In genomic region chr6:100881707-100882040, GRCh38 we compare ENCODE assay signal across 8 cellular contexts. TPM values are rescaled to one million over a fixed set of nuclear protein-coding genes. Genes with fewer than 3 reads are reported as not detected.
DNase-seq lines count a peak whose midpoint lies in the region; ATAC-seq lines count a peak whose summit lies in the region.

No MANE protein-coding gene starts in this region.

- H3K4me1 ChIP-seq in HUES64 (ENCODE audit: insufficient read depth, low read length) (peaks cover 62% of the 10 kb centered on the region), adipocyte (ENCODE audit: control insufficient read depth, insufficient read depth, low read length) (peaks cover 27% of the 10 kb centered on the region), iPS-20b (ENCODE audit: insufficient read depth, low read length) (peaks cover 55% of the 10 kb centered on the region)

- H3K27ac ChIP-seq in HUES64 (ENCODE audit: low read depth, low read length) (peak overlapping the region; percentile 83; the same call in 1 of the 2 replicates), iPS-20b (ENCODE audit: low read length) (peak overlapping the region; percentile 21)

- H3K9me3 ChIP-seq in HUES64 (ENCODE audit: insufficient read depth, low read depth, low read length) (no peaks in the 10 kb centered on the region), adipocyte (ENCODE audit: control insufficient read depth, low read length) (no peaks in the 10 kb centered on the region), iPS-20b (ENCODE audit: insufficient read depth, low read depth, low read length) (no peaks in the 10 kb centered on the region)

- H3K27ac Mint-ChIP-seq in T-helper 1 cell treated with Interleukin-12 subunit alpha and Interleukin-12 subunit beta and Interleukin-4 antibody, amounts not matched to agents 30 μg/mL and 1 μg/mL, for 36 hours: peak overlapping the region; percentile 100
- peak overlapping the region; percentile 99 for H3K27ac Mint-ChIP-seq in stimulated activated naive CD8-positive, alpha-beta T cell treated with anti-CD3 and anti-CD28 coated beads, Interleukin-15, amount 100 ng/mL, for 72 hours

- H3K27me3 Mint-ChIP-seq in T-helper 1 cell treated with Interleukin-12 subunit alpha and Interleukin-12 subunit beta and Interleukin-4 antibody, amounts not matched to agents 30 μg/mL and 1 μg/mL, for 36 hours (ENCODE audit: low read depth): peaks cover 5% of the 10 kb centered on the region
- no peaks in the 10 kb centered on the region for H3K27me3 Mint-ChIP-seq in stimulated activated naive CD8-positive, alpha-beta T cell treated with anti-CD3 and anti-CD28 coated beads, Interleukin-15, amount 100 ng/mL, for 72 hours

- H3K36me3 Mint-ChIP-seq in T-helper 1 cell treated with Interleukin-12 subunit alpha and Interleukin-12 subunit beta and Interleukin-4 antibody, amounts not matched to agents 30 μg/mL and 1 μg/mL, for 36 hours (ENCODE audit: low read depth): peaks cover 9% of the 10 kb centered on the region

- H3K36me3 ChIP-seq in HUES64 (ENCODE audit: insufficient read depth, low read length) (no peaks in the 10 kb centered on the region), adipocyte (ENCODE audit: control insufficient read depth, insufficient read depth, low read length, severe bottlenecking) (no peaks in the 10 kb centered on the region), iPS-20b (ENCODE audit: insufficient read depth, low read depth, low read length) (no peaks in the 10 kb centered on the region)

- peak overlapping the region; percentile 86 for H3K4me3 ChIP-seq in HUES64 (ENCODE audit: low read length)
- peak overlapping the region; percentile 98 for H3K4me3 ChIP-seq in adipocyte (ENCODE audit: low read length)
- peak overlapping the region; percentile 93 for H3K4me3 ChIP-seq in iPS-20b (ENCODE audit: low read length)

- H3K4me3 Mint-ChIP-seq in T-helper 1 cell treated with Interleukin-12 subunit alpha and Interleukin-12 subunit beta and Interleukin-4 antibody, amounts not matched to agents 30 μg/mL and 1 μg/mL, for 36 hours: peak overlapping the region; percentile 100
- H3K4me3 Mint-ChIP-seq in stimulated activated naive CD8-positive, alpha-beta T cell treated with anti-CD3 and anti-CD28 coated beads, Interleukin-15, amount 100 ng/mL, for 72 hours: peak overlapping the region; percentile 95 to 100

- H3K4me1 Mint-ChIP-seq in T-helper 1 cell treated with Interleukin-12 subunit alpha and Interleukin-12 subunit beta and Interleukin-4 antibody, amounts not matched to agents 30 μg/mL and 1 μg/mL, for 36 hours (ENCODE audit: low read depth): peaks cover 31% of the 10 kb centered on the region
- H3K4me1 Mint-ChIP-seq in stimulated activated naive CD8-positive, alpha-beta T cell treated with anti-CD3 and anti-CD28 coated beads, Interleukin-15, amount 100 ng/mL, for 72 hours: peaks cover 34% of the 10 kb centered on the region

- no peak for DNase-seq in T-helper 1 cell
- DNase-seq in adipocyte (ENCODE audit: low read depth): peak; percentile 39
- DNase-seq in stimulated activated naive CD8-positive, alpha-beta T cell treated with anti-CD3 and anti-CD28 coated beads, Interleukin-15, amount 100 ng/mL, for 72 hours: no peak
- DNase-seq in stimulated activated CD4-positive, alpha-beta T cell treated with anti-CD3 and anti-CD28 coated beads, Interleukin-2, amount 100 ng/mL, for 24 hours: no peak

- no peaks in the 10 kb centered on the region for H3K9me3 Mint-ChIP-seq in T-helper 1 cell treated with Interleukin-12 subunit alpha and Interleukin-12 subunit beta and Interleukin-4 antibody, amounts not matched to agents 30 μg/mL and 1 μg/mL, for 36 hours
- H3K9me3 Mint-ChIP-seq in stimulated activated naive CD8-positive, alpha-beta T cell treated with anti-CD3 and anti-CD28 coated beads, Interleukin-15, amount 100 ng/mL, for 72 hours: no peaks in the 10 kb centered on the region

- ATAC-seq in stimulated activated naive CD8-positive, alpha-beta T cell treated with anti-CD3 and anti-CD28 coated beads, Interleukin-15, amount 100 ng/mL, for 72 hours: no peak
- ATAC-seq in HG03108 (IDR thresholded peaks at IDR 0.05; ENCODE audit: unreplicated experiment): no peak

- 37% methylated on average over 6 of the region's 6 CpGs for WGBS in HUES64

- H3K9ac ChIP-seq in HUES64 (ENCODE audit: low read depth, low read length) (peak overlapping the region; percentile 80), adipocyte (ENCODE audit: low read length) (peak overlapping the region; percentile 93), iPS-20b (ENCODE audit: low read depth, low read length) (peak overlapping the region; percentile 87)

- H3K27me3 ChIP-seq in HUES64 (ENCODE audit: insufficient read depth, low read length) (no peaks in the 10 kb centered on the region), adipocyte (replicated peaks; ENCODE audit: control insufficient read depth, insufficient read depth, low read length) (no peaks in the 10 kb centered on the region), iPS-20b (ENCODE audit: insufficient read depth, low read length) (no peaks in the 10 kb centered on the region)

RNA-seq across cellular contexts. Expression of gene ASCC3, which starts 0.5 kb away (rescaled TPM):
- 40.7 TPM for polyA plus RNA-seq in HUES64 (2013, experiment 1 of 2)
- 44.4 TPM for polyA plus RNA-seq in HUES64 (2013, experiment 2 of 2)
